26 cellular contexts compared by ENCODE assay signal in the genomic region with DNA sequence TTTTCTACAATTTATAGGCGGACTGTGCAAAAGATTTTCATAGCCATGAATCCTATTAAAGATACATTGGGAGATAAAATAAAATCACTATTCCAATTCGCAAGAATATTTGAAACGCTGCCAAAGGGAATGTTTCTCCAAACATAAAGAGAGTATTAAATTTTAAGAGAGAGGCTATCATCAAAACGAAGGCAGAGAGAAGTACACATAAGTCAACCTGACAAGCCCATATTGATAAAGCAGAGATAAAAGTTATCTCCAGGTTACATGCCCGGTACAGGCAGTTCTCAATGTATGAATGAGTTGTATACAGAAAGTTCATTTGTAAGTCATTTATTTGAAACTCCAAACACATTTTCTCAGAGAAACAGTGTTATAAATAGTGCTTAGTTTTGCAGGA.
"Had no signal": no experiment of that assay in that cellular context is flagged by ENCODE, and none has a peak within 500 bp of the region (broad histone marks: within the 10 kb centered on the region; RNA-seq: fewer than 3 reads in every experiment).

No MANE protein-coding gene starts in this region.

- H3K4me3 Mint-ChIP-seq: activated CD4-positive, alpha-beta T cell treated with anti-CD3 and anti-CD28 coated beads for 36 hours; activated CD8-positive, alpha-beta memory T cell treated with anti-CD3 and anti-CD28 coated beads, Interleukin-2, amount 10 ng/mL, durations not matched to agents 7 days and 5 days; activated CD8-positive, alpha-beta T cell treated with anti-CD3 and anti-CD28 coated beads, Interleukin-2, amount 10 ng/mL, durations not matched to agents 7 days and 5 days; activated naive CD8-positive, alpha-beta T cell; dendritic cell treated with granulocyte-macrophage colony-stimulating factor and Interleukin-4, amounts not matched to agents 40 ng/mL and 50 ng/mL, for 4 days; T-cell; T-helper 2 cell treated with Interferon-gamma antibody and Interleukin-4, amounts not matched to agents 5 μg/mL and 100 μg/mL, for 36 hours had no signal

- DNase-seq: activated CD4-positive, alpha-beta T cell treated with anti-CD3 and anti-CD28 coated beads for 36 hours; activated CD4-positive, CD25-positive, alpha-beta regulatory T cell; activated CD8-positive, alpha-beta memory T cell treated with anti-CD3 and anti-CD28 coated beads, Interleukin-2, amount 10 ng/mL, durations not matched to agents 7 days and 5 days; activated CD8-positive, alpha-beta T cell treated with anti-CD3 and anti-CD28 coated beads, Interleukin-2, amount 10 ng/mL, durations not matched to agents 7 days and 5 days; activated naive CD4-positive, alpha-beta T cell treated with Interleukin-2 at 50 U/mL for 16 hours; activated T-cell treated with anti-CD3 and anti-CD28 coated beads, Interleukin-2, amount 50 U/mL, for 48 hours; aorta; body of pancreas; foreskin keratinocyte; heart left ventricle; left ventricle myocardium superior; ovary; retina; stimulated activated CD4-positive, alpha-beta T cell treated with anti-CD3 and anti-CD28 coated beads, Interleukin-12 subunit alpha, Interleukin-12 subunit beta, amount 100 ng/mL, for 4 hours; stimulated activated CD4-positive, alpha-beta T cell treated with anti-CD3 and anti-CD28 coated beads, Interleukin-4, amount 100 ng/mL, for 1 hour; stimulated activated naive CD8-positive, alpha-beta T cell treated with anti-CD3 and anti-CD28 coated beads, Interleukin-15, Interleukin-2, amounts not matched to agents 100 U/mL and 50 U/mL, for 24 hours; T-cell; testis; transverse colon had no signal

- H3K4me3 ChIP-seq: body of pancreas, esophagus muscularis mucosa, heart left ventricle, ovary, prostate gland, skin epidermis, testis, transverse colon had no signal

- H3K27me3 Mint-ChIP-seq: activated CD4-positive, alpha-beta T cell treated with anti-CD3 and anti-CD28 coated beads for 36 hours; activated CD8-positive, alpha-beta memory T cell treated with anti-CD3 and anti-CD28 coated beads, Interleukin-2, amount 10 ng/mL, durations not matched to agents 7 days and 5 days; activated naive CD8-positive, alpha-beta T cell; dendritic cell treated with granulocyte-macrophage colony-stimulating factor and Interleukin-4, amounts not matched to agents 40 ng/mL and 50 ng/mL, for 4 days; T-cell had no signal

- H3K27me3 ChIP-seq: body of pancreas, esophagus muscularis mucosa, foreskin keratinocyte, heart left ventricle, ovary, testis, transverse colon had no signal

- H3K9me3 Mint-ChIP-seq: dendritic cell treated with granulocyte-macrophage colony-stimulating factor and Interleukin-4, amounts not matched to agents 40 ng/mL and 50 ng/mL, for 4 days; T-cell; T-helper 2 cell treated with Interferon-gamma antibody and Interleukin-4, amounts not matched to agents 5 μg/mL and 100 μg/mL, for 36 hours had no signal

- H3K36me3 ChIP-seq: esophagus muscularis mucosa, ovary, prostate gland, transverse colon had no signal

- H3K4me1 ChIP-seq: foreskin keratinocyte, testis had no signal

- ATAC-seq: activated CD4-positive, alpha-beta T cell treated with anti-CD3 and anti-CD28 coated beads for 36 hours; activated CD8-positive, alpha-beta memory T cell treated with anti-CD3 and anti-CD28 coated beads, Interleukin-2, amount 10 ng/mL, durations not matched to agents 7 days and 5 days; activated CD8-positive, alpha-beta T cell treated with anti-CD3 and anti-CD28 coated beads, Interleukin-2, amount 10 ng/mL, durations not matched to agents 7 days and 5 days; body of pancreas; foreskin keratinocyte; heart left ventricle; left ventricle myocardium superior; sciatic nerve; stimulated activated naive CD8-positive, alpha-beta T cell treated with anti-CD3 and anti-CD28 coated beads, Interleukin-15, Interleukin-2, amounts not matched to agents 100 U/mL and 50 U/mL, for 24 hours; T-cell had no signal

- H3K9me3 ChIP-seq: body of pancreas, esophagus muscularis mucosa, heart left ventricle, ovary, prostate gland, testis, transverse colon had no signal

- H3K27ac Mint-ChIP-seq: activated CD4-positive, alpha-beta T cell treated with anti-CD3 and anti-CD28 coated beads for 36 hours; activated CD8-positive, alpha-beta memory T cell treated with anti-CD3 and anti-CD28 coated beads, Interleukin-2, amount 10 ng/mL, durations not matched to agents 7 days and 5 days; activated CD8-positive, alpha-beta T cell treated with anti-CD3 and anti-CD28 coated beads, Interleukin-2, amount 10 ng/mL, durations not matched to agents 7 days and 5 days; activated naive CD8-positive, alpha-beta T cell; dendritic cell treated with granulocyte-macrophage colony-stimulating factor and Interleukin-4, amounts not matched to agents 40 ng/mL and 50 ng/mL, for 4 days; T-cell; T-helper 2 cell treated with Interferon-gamma antibody and Interleukin-4, amounts not matched to agents 5 μg/mL and 100 μg/mL, for 36 hours had no signal

- H3K27ac ChIP-seq: body of pancreas, esophagus muscularis mucosa, foreskin keratinocyte, heart left ventricle, ovary, prostate gland, skin epidermis, testis, transverse colon had no signal
